ENCODE assay signal across 16 cellular contexts in genomic region chr7:124720195-124720594, GRCh38. TPM values are rescaled to one million over a fixed set of nuclear protein-coding genes. Genes with fewer than 3 reads are reported as not detected.
A peak's percentile ranks its signal among the peaks of the same experiment; 100 is the strongest.
DNase-seq lines count a peak whose midpoint lies in the region; ATAC-seq and TF ChIP-seq lines count a peak whose summit lies in the region.
"Had no signal": no experiment of that assay in that cellular context is flagged by ENCODE, and none has a peak within 500 bp of the region (broad histone marks: within the 10 kb centered on the region; RNA-seq: fewer than 3 reads in every experiment).

No MANE protein-coding gene starts in this region.

- H3K4me3 ChIP-seq in epithelial cell of esophagus (ENCODE audit: low read length) = no peak overlapping the region
- H3K4me3 ChIP-seq: testis had no signal

- peak; percentile 87 for DNase-seq in HCEC 1CT
- DNase-seq in NCI-H226 = peak; percentile 92
- peak; percentile 90 for DNase-seq in epithelial cell of esophagus (ENCODE audit: low read depth)
- peak; percentile 15 for DNase-seq in renal cortical epithelial cell (ENCODE audit: low read depth)
- DNase-seq in inferior parietal cortex (ENCODE audit: extremely low spot score) = no peak
- no peak for DNase-seq in NCI-H1436 (lab: John Stamatoyannopoulos, UW)
- DNase-seq: activated naive CD4-positive, alpha-beta T cell treated with anti-CD3 and anti-CD28 coated beads, Interleukin-2, amount 50 U/mL, for 16 hours; C1 segment of cervical spinal cord; DMS79 treated with DMSO at 0.1 percent for 48 hours; endodermal cell; NCI-H2081 treated with DMSO at 0.1 percent for 48 hours; NK-92 treated with Interleukin-12 subunit alpha and Interleukin-12 subunit beta, amount 100 ng/mL, for 24 hours; right cardiac atrium; stimulated activated CD4-positive, alpha-beta T cell treated with anti-CD3 and anti-CD28 coated beads, Interleukin-2, amount 100 ng/mL, for 24 hours; testis had no signal

- ATAC-seq in HG03354 (IDR thresholded peaks at IDR 0.05; ENCODE audit: poor library complexity, severe bottlenecking, unreplicated experiment) = no peak
- ATAC-seq: right cardiac atrium had no signal

- no peak for TF ChIP-seq CTCF in epithelial cell of esophagus (IDR thresholded peaks at IDR 0.05; ENCODE audit: insufficient read depth, low read depth, low read length, missing control alignments)

RNA-seq across cellular contexts. Expression of gene GPR37, which starts 45.4 kb away (rescaled TPM):
- 1.2 and 4.2 TPM in 2 replicates for total RNA-seq in renal cortical epithelial cell

Comparison
In these comparisons a context has a peak if more than half of its experiments do, and no peak if none do; other contexts are left out.
1. DNase-seq: peak in HCEC 1CT (single experiment), NCI-H226 (single experiment), epithelial cell of esophagus (single experiment) and renal cortical epithelial cell (single experiment); none in inferior parietal cortex (single experiment) and NCI-H1436 (single experiment).